Comparison of ENCODE assay signal across 32 cellular contexts in genomic region chrX:105282077-105282476, GRCh38.
"Had no signal": no experiment of that assay in that cellular context is flagged by ENCODE, and none has a peak within 500 bp of the region (broad histone marks: within the 10 kb centered on the region; RNA-seq: fewer than 3 reads in every experiment).

No MANE protein-coding gene starts in this region.

- ATAC-seq: gastrocnemius medialis; left colon; natural killer cell treated with Interleukin-12 subunit alpha and Interleukin-12 subunit beta and Interleukin-15 and Interleukin-18, amount 100 ng/mL, for 72 hours; sciatic nerve; stimulated activated memory B cell treated with anti-CD40 and anti-IgM and Interleukin-4, amounts not matched to agents 10 μg/mL and 1 μg/mL and 100 μg/mL, for 72 hours; upper lobe of right lung had no signal

- H3K36me3 ChIP-seq: adrenal gland, ascending aorta, brain microvascular endothelial cell, esophagus squamous epithelium, gastrocnemius medialis, suprapubic skin, tibial artery, upper lobe of right lung had no signal

- DNase-seq: activated CD4-positive, alpha-beta memory T cell treated with anti-CD3 and anti-CD28 coated beads for 36 hours; activated CD4-positive, alpha-beta T cell treated with anti-CD3 and anti-CD28 coated beads, Interleukin-2, amount 10 ng/mL, durations not matched to agents 24 days and 14 days; activated CD4-positive, CD25-positive, alpha-beta regulatory T cell treated with anti-CD3 and anti-CD28 coated beads, Interleukin-2, amount 50 U/mL, for 72 hours; activated CD8-positive, alpha-beta memory T cell treated with anti-CD3 and anti-CD28 coated beads, Interleukin-2, amount 50 U/mL, for 4 hours; activated effector memory CD4-positive, alpha-beta T cell treated with anti-CD3 and anti-CD28 coated beads, Interleukin-2, amount 50 U/mL, for 16 hours; activated naive CD4-positive, alpha-beta T cell treated with anti-CD3 and anti-CD28 coated beads for 36 hours; activated naive CD8-positive, alpha-beta T cell treated with anti-CD3 and anti-CD28 coated beads for 36 hours; activated T-cell treated with anti-CD3 and anti-CD28 coated beads, Interleukin-2, amount 50 U/mL, for 1 hour; adrenal gland; brain microvascular endothelial cell; caudate nucleus; esophagus squamous epithelium; gastrocnemius medialis; head of caudate nucleus; hippocampal formation; left colon; retina; small intestine; stimulated activated CD4-positive, alpha-beta T cell treated with anti-CD3 and anti-CD28 coated beads, Interleukin-4, amount 100 ng/mL, for 4 hours; stimulated activated CD8-positive, alpha-beta memory T cell treated with anti-CD3 and anti-CD28 coated beads, Interleukin-4, amount 100 ng/mL, for 48 hours; T-helper 2 cell; tibial artery; upper lobe of right lung had no signal

- FAIRE-seq: keratinocyte, small intestine had no signal

- H3K27me3 Mint-ChIP-seq: activated CD4-positive, alpha-beta memory T cell treated with anti-CD3 and anti-CD28 coated beads for 36 hours; activated CD4-positive, alpha-beta T cell treated with anti-CD3 and anti-CD28 coated beads, Interleukin-2, amount 10 ng/mL, durations not matched to agents 24 days and 14 days; activated naive CD8-positive, alpha-beta T cell treated with anti-CD3 and anti-CD28 coated beads for 36 hours; memory B cell; stimulated activated memory B cell treated with anti-CD40 and anti-IgM and Interleukin-4, amounts not matched to agents 10 μg/mL and 1 μg/mL and 100 μg/mL, for 72 hours had no signal

- H3K4me1 Mint-ChIP-seq: activated CD4-positive, alpha-beta T cell treated with anti-CD3 and anti-CD28 coated beads, Interleukin-2, amount 10 ng/mL, durations not matched to agents 24 days and 14 days; activated naive CD8-positive, alpha-beta T cell treated with anti-CD3 and anti-CD28 coated beads for 36 hours; memory B cell; stimulated activated memory B cell treated with anti-CD40 and anti-IgM and Interleukin-4, amounts not matched to agents 10 μg/mL and 1 μg/mL and 100 μg/mL, for 72 hours had no signal

- H3K27ac Mint-ChIP-seq: activated CD4-positive, alpha-beta memory T cell treated with anti-CD3 and anti-CD28 coated beads for 36 hours; activated CD4-positive, alpha-beta T cell treated with anti-CD3 and anti-CD28 coated beads, Interleukin-2, amount 10 ng/mL, durations not matched to agents 24 days and 14 days; activated naive CD4-positive, alpha-beta T cell treated with anti-CD3 and anti-CD28 coated beads for 36 hours; activated naive CD8-positive, alpha-beta T cell treated with anti-CD3 and anti-CD28 coated beads for 36 hours; activated T-helper 1 cell treated with anti-CD3 and anti-CD28 coated beads, Interleukin-12 subunit alpha, Interleukin-12 subunit beta, Interleukin-2, Interleukin-4 antibody, amounts not matched to agents 30 ng/mL and 10 ng/mL and 1 ng/mL, durations not matched to agents 14 hours and 24 hours and 36 hours; memory B cell; natural killer cell treated with Interleukin-12 subunit alpha and Interleukin-12 subunit beta and Interleukin-15 and Interleukin-18, amount 100 ng/mL, for 72 hours; stimulated activated memory B cell treated with anti-CD40 and anti-IgM and Interleukin-4, amounts not matched to agents 10 μg/mL and 1 μg/mL and 100 μg/mL, for 72 hours had no signal

- H3K4me3 ChIP-seq: adrenal gland, ascending aorta, esophagus squamous epithelium, gastrocnemius medialis, suprapubic skin, tibial artery, upper lobe of right lung had no signal

- H3K27ac ChIP-seq: adrenal gland, ascending aorta, brain microvascular endothelial cell, epithelial cell of prostate, esophagus squamous epithelium, gastrocnemius medialis, suprapubic skin, tibial artery, upper lobe of right lung had no signal

- H3K4me1 ChIP-seq: adrenal gland, ascending aorta, esophagus squamous epithelium, gastrocnemius medialis, suprapubic skin, tibial artery, upper lobe of right lung had no signal

- H3K9me3 ChIP-seq: adrenal gland, ascending aorta, esophagus squamous epithelium, gastrocnemius medialis, suprapubic skin, tibial artery, upper lobe of right lung had no signal

- H3K4me3 Mint-ChIP-seq: activated CD4-positive, alpha-beta memory T cell treated with anti-CD3 and anti-CD28 coated beads for 36 hours; activated CD4-positive, alpha-beta T cell treated with anti-CD3 and anti-CD28 coated beads, Interleukin-2, amount 10 ng/mL, durations not matched to agents 24 days and 14 days; activated naive CD4-positive, alpha-beta T cell treated with anti-CD3 and anti-CD28 coated beads for 36 hours; activated naive CD8-positive, alpha-beta T cell treated with anti-CD3 and anti-CD28 coated beads for 36 hours; activated T-helper 1 cell treated with anti-CD3 and anti-CD28 coated beads, Interleukin-12 subunit alpha, Interleukin-12 subunit beta, Interleukin-2, Interleukin-4 antibody, amounts not matched to agents 30 ng/mL and 10 ng/mL and 1 ng/mL, durations not matched to agents 14 hours and 24 hours and 36 hours; memory B cell; natural killer cell treated with Interleukin-12 subunit alpha and Interleukin-12 subunit beta and Interleukin-15 and Interleukin-18, amount 100 ng/mL, for 72 hours; stimulated activated memory B cell treated with anti-CD40 and anti-IgM and Interleukin-4, amounts not matched to agents 10 μg/mL and 1 μg/mL and 100 μg/mL, for 72 hours had no signal

- H3K9me3 Mint-ChIP-seq: activated CD4-positive, alpha-beta memory T cell treated with anti-CD3 and anti-CD28 coated beads for 36 hours; activated CD4-positive, alpha-beta T cell treated with anti-CD3 and anti-CD28 coated beads, Interleukin-2, amount 10 ng/mL, durations not matched to agents 24 days and 14 days; activated naive CD4-positive, alpha-beta T cell treated with anti-CD3 and anti-CD28 coated beads for 36 hours; activated T-helper 1 cell treated with anti-CD3 and anti-CD28 coated beads, Interleukin-12 subunit alpha, Interleukin-12 subunit beta, Interleukin-2, Interleukin-4 antibody, amounts not matched to agents 30 ng/mL and 10 ng/mL and 1 ng/mL, durations not matched to agents 14 hours and 24 hours and 36 hours; natural killer cell treated with Interleukin-12 subunit alpha and Interleukin-12 subunit beta and Interleukin-15 and Interleukin-18, amount 100 ng/mL, for 72 hours; stimulated activated memory B cell treated with anti-CD40 and anti-IgM and Interleukin-4, amounts not matched to agents 10 μg/mL and 1 μg/mL and 100 μg/mL, for 72 hours had no signal

- H3K27me3 ChIP-seq: ascending aorta, brain microvascular endothelial cell, esophagus squamous epithelium, gastrocnemius medialis, suprapubic skin, tibial artery, upper lobe of right lung had no signal

- H3K36me3 Mint-ChIP-seq: activated CD4-positive, alpha-beta memory T cell treated with anti-CD3 and anti-CD28 coated beads for 36 hours; activated naive CD8-positive, alpha-beta T cell treated with anti-CD3 and anti-CD28 coated beads for 36 hours; memory B cell; natural killer cell treated with Interleukin-12 subunit alpha and Interleukin-12 subunit beta and Interleukin-15 and Interleukin-18, amount 100 ng/mL, for 72 hours; stimulated activated memory B cell treated with anti-CD40 and anti-IgM and Interleukin-4, amounts not matched to agents 10 μg/mL and 1 μg/mL and 100 μg/mL, for 72 hours had no signal
